8 cellular contexts compared by ENCODE assay signal in genomic region chr20:58237318-58238182, GRCh38. TPM values are rescaled to one million over a fixed set of nuclear protein-coding genes. Genes with fewer than 3 reads are reported as not detected.
A peak's percentile ranks its signal among the peaks of the same experiment; 100 is the strongest.
DNase-seq lines count a peak whose midpoint lies in the region; ATAC-seq and TF ChIP-seq lines count a peak whose summit lies in the region.

No MANE protein-coding gene starts in this region.

- no peak overlapping the region for H3K9ac ChIP-seq in MM.1S (ENCODE audit: low read length)
- no peak overlapping the region for H3K9ac ChIP-seq in neural cell (ENCODE audit: low read length)

- peaks cover 11% of the 10 kb centered on the region for H3K36me3 ChIP-seq in CD4-positive, CD25-positive, alpha-beta regulatory T cell (ENCODE audit: control insufficient read depth, insufficient read depth, low read length)
- no peaks in the 10 kb centered on the region for H3K36me3 ChIP-seq in MM.1S (replicated peaks; ENCODE audit: insufficient read depth, low read length)
- no peaks in the 10 kb centered on the region for H3K36me3 ChIP-seq in neural cell (ENCODE audit: insufficient read depth, low read length)

- peak overlapping the region; percentile 52 to 96 (median 90) for H3K27ac Mint-ChIP-seq in CD4-positive, CD25-positive, alpha-beta regulatory T cell

- peak overlapping the region; percentile 78 for H3K27ac ChIP-seq in CD4-positive, CD25-positive, alpha-beta regulatory T cell (ENCODE audit: insufficient read depth, low read length, poor library complexity, severe bottlenecking)
- no peak overlapping the region for H3K27ac ChIP-seq in MM.1S (ENCODE audit: low read length)
- H3K27ac ChIP-seq in neural cell (ENCODE audit: low read length): no peak overlapping the region

- H3K4me3 ChIP-seq in CD4-positive, CD25-positive, alpha-beta regulatory T cell (ENCODE audit: low read depth, low read length): peak overlapping the region; percentile 61
- no peak overlapping the region; the same call in 1 of the 2 replicates for H3K4me3 ChIP-seq in MM.1S (ENCODE audit: low read length)
- H3K4me3 ChIP-seq in cardiac fibroblast (replicated peaks in 1 of 2; ENCODE audit: low read depth in 2 of 2, low read length in 2 of 2): peak overlapping the region in 1 of 2 donors; percentile 16
- H3K4me3 ChIP-seq in neural cell (ENCODE audit: low read length): peak overlapping the region; percentile 61

- H3K4me2 ChIP-seq in MM.1S (ENCODE audit: low read depth, low read length) (peak overlapping the region; percentile 78; the same call in 1 of the 2 replicates), neural cell (ENCODE audit: low read length) (no peak overlapping the region)

- H3K27me3 ChIP-seq in CD4-positive, CD25-positive, alpha-beta regulatory T cell (ENCODE audit: control insufficient read depth, insufficient read depth, low read length): no peaks in the 10 kb centered on the region
- H3K27me3 ChIP-seq in MM.1S (replicated peaks; ENCODE audit: insufficient read depth, low read length): 0 out of 2 replicates have a peak, but pooled peaks cover 7% of the 10 kb centered on the region
- H3K27me3 ChIP-seq in neural cell (ENCODE audit: insufficient read depth, low read depth, low read length): peaks cover 10% of the 10 kb centered on the region

- H3K36me3 Mint-ChIP-seq in CD4-positive, CD25-positive, alpha-beta regulatory T cell: peaks cover 7% of the 10 kb centered on the region

- H4K20me1 ChIP-seq in MM.1S (ENCODE audit: insufficient read depth, low read length) (no peaks in the 10 kb centered on the region), neural cell (ENCODE audit: insufficient read depth) (no peaks in the 10 kb centered on the region)

- peak overlapping the region; percentile 77 to 96 (median 92) for H3K4me3 Mint-ChIP-seq in CD4-positive, CD25-positive, alpha-beta regulatory T cell

- no peak for DNase-seq in CD4-positive, CD25-positive, alpha-beta regulatory T cell
- no peak for DNase-seq in MM.1S
- DNase-seq in cardiac fibroblast (ENCODE audit: low read depth in 2 of 2): peak; percentile 32 to 79
- DNase-seq in stimulated activated CD4-positive, alpha-beta T cell treated with anti-CD3 and anti-CD28 coated beads, Interleukin-2, amount 100 ng/mL, for 24 hours: no peak
- no peak for DNase-seq in NCI-H510A (lab: John Stamatoyannopoulos, UW)
- DNase-seq in AML-193 (lab: John Stamatoyannopoulos, UW): no peak
- no peak for DNase-seq in NCI-H2107 (lab: John Stamatoyannopoulos, UW)

- H3F3A ChIP-seq in MM.1S (ENCODE audit: insufficient read depth, low read length): no peaks in the 10 kb centered on the region
- H3F3A ChIP-seq in neural cell (ENCODE audit: insufficient read depth, low read length, poor library complexity, severe bottlenecking): no peaks in the 10 kb centered on the region

- H3K9me3 ChIP-seq in CD4-positive, CD25-positive, alpha-beta regulatory T cell (ENCODE audit: control insufficient read depth in 2 of 2, low read length in 2 of 2): no peaks in the 10 kb centered on the region
- H3K9me3 ChIP-seq in MM.1S (replicated peaks; ENCODE audit: insufficient read depth, low read length) (no peaks in the 10 kb centered on the region), neural cell (ENCODE audit: low read length) (no peaks in the 10 kb centered on the region)

- TF ChIP-seq RAD21 in neural cell (conservative IDR thresholded peaks at IDR 0.05): no peak

- peaks cover 0 to 2% (median 0%) of the 10 kb centered on the region in 7 donors for H3K9me3 Mint-ChIP-seq in CD4-positive, CD25-positive, alpha-beta regulatory T cell

- no peak for ATAC-seq in CD4-positive, CD25-positive, alpha-beta regulatory T cell (ENCODE audit: low read depth in 2 of 2)

- no peak overlapping the region for H2AFZ ChIP-seq in MM.1S (ENCODE audit: low read length)
- no peak overlapping the region for H2AFZ ChIP-seq in neural cell (ENCODE audit: low read depth, low read length)

- no peaks in the 10 kb centered on the region for H3K4me1 ChIP-seq in CD4-positive, CD25-positive, alpha-beta regulatory T cell (ENCODE audit: control insufficient read depth, insufficient read depth, low read length, poor library complexity, severe bottlenecking)
- H3K4me1 ChIP-seq in MM.1S (ENCODE audit: low read length): no peaks in the 10 kb centered on the region

- H3K79me2 ChIP-seq in MM.1S (ENCODE audit: low read length) (no peaks in the 10 kb centered on the region), neural cell (replicated peaks; ENCODE audit: insufficient read depth, low read length) (no peaks in the 10 kb centered on the region)

- H3K9me2 ChIP-seq in MM.1S (replicated peaks; ENCODE audit: insufficient read depth, low read length): no peaks in the 10 kb centered on the region
- H3K9me2 ChIP-seq in neural cell (ENCODE audit: insufficient read depth, low read length): no peaks in the 10 kb centered on the region

- no peak for TF ChIP-seq EP300 in neural cell (conservative IDR thresholded peaks at IDR 0.05; ENCODE audit: poor library complexity, severe bottlenecking)

- H3K27me3 Mint-ChIP-seq in CD4-positive, CD25-positive, alpha-beta regulatory T cell: no peaks in the 10 kb centered on the region

- TF ChIP-seq CTCF in MM.1S (IDR thresholded peaks at IDR 0.05; ENCODE audit: low read length) (no peak), cardiac fibroblast (IDR thresholded peaks at IDR 0.05; ENCODE audit: low read depth, low read length) (no peak), neural cell (IDR thresholded peaks at IDR 0.05; ENCODE audit: poor library complexity, severe bottlenecking) (peak; percentile 23)

- H3K4me1 Mint-ChIP-seq in CD4-positive, CD25-positive, alpha-beta regulatory T cell: peaks cover 5 to 20% (median 14%) of the 10 kb centered on the region in 4 donors

TF ChIP-seq in neural cell, 6 proteins besides CTCF, POLR2A, EP300 and RAD21:
- TF ChIP-seq MXI1 (conservative IDR thresholded peaks at IDR 0.05; ENCODE audit: poor library complexity, severe bottlenecking): no peak
- peak; percentile 55 for TF ChIP-seq SMC3 (conservative IDR thresholded peaks at IDR 0.05; ENCODE audit: poor library complexity)
- TF ChIP-seq, protein P1, sequence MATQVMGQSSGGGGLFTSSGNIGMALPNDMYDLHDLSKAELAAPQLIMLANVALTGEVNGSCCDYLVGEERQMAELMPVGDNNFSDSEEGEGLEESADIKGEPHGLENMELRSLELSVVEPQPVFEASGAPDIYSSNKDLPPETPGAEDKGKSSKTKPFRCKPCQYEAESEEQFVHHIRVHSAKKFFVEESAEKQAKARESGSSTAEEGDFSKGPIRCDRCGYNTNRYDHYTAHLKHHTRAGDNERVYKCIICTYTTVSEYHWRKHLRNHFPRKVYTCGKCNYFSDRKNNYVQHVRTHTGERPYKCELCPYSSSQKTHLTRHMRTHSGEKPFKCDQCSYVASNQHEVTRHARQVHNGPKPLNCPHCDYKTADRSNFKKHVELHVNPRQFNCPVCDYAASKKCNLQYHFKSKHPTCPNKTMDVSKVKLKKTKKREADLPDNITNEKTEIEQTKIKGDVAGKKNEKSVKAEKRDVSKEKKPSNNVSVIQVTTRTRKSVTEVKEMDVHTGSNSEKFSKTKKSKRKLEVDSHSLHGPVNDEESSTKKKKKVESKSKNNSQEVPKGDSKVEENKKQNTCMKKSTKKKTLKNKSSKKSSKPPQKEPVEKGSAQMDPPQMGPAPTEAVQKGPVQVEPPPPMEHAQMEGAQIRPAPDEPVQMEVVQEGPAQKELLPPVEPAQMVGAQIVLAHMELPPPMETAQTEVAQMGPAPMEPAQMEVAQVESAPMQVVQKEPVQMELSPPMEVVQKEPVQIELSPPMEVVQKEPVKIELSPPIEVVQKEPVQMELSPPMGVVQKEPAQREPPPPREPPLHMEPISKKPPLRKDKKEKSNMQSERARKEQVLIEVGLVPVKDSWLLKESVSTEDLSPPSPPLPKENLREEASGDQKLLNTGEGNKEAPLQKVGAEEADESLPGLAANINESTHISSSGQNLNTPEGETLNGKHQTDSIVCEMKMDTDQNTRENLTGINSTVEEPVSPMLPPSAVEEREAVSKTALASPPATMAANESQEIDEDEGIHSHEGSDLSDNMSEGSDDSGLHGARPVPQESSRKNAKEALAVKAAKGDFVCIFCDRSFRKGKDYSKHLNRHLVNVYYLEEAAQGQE (IDR thresholded peaks at IDR 0.05; ENCODE audit: borderline replicate concordance): no peak
TF ChIP-seq in neural cell: peak in this region for 1.

RNA-seq across cellular contexts. Expression of gene ANKRD60, which starts 9.1 kb away (rescaled TPM):
- not detected for total RNA-seq in CD4-positive, CD25-positive, alpha-beta regulatory T cell
- not detected for polyA plus RNA-seq in CD4-positive, CD25-positive, alpha-beta regulatory T cell
- polyA plus RNA-seq in neural cell: not detected in 2 replicates
- polyA minus RNA-seq in neural cell: not detected in 2 replicates

Comparison
In these comparisons a context has a peak if more than half of its experiments do, and no peak if none do; other contexts are left out.
1. DNase-seq: peak in cardiac fibroblast (2 of 2); none in CD4-positive, CD25-positive, alpha-beta regulatory T cell (0 of 3), MM.1S (single experiment), stimulated activated CD4-positive, alpha-beta T cell treated with anti-CD3 and anti-CD28 coated beads, Interleukin-2, amount 100 ng/mL, for 24 hours (0 of 2), NCI-H510A (single experiment), AML-193 (0 of 2) and NCI-H2107 (single experiment).